Comparison of ENCODE assay signal across 2 cellular contexts in genomic region chr22:39621826-39622225, GRCh38.
A peak's percentile ranks its signal among the peaks of the same experiment; 100 is the strongest.
TF ChIP-seq lines count a peak whose summit lies in the region.

No MANE protein-coding gene starts in this region.

TF ChIP-seq in HEK293, 187 proteins besides CTCF, POLR2A, EP300 and RAD21 (continued from another document):
- TF ChIP-seq REST (tag by site-specific recombination; IDR thresholded peaks at IDR 0.05) (no peak), ZNF404 (tag by site-specific recombination; IDR thresholded peaks at IDR 0.05) (no peak), ZNF768 (tag by site-specific recombination; IDR thresholded peaks at IDR 0.05) (peak; percentile 79; the same call in 1 of the 2 replicates), ZNF580 (tag by site-specific recombination; IDR thresholded peaks at IDR 0.05) (no peak), ZNF214 (tag by site-specific recombination; IDR thresholded peaks at IDR 0.05; ENCODE audit: borderline replicate concordance) (no peak)

TF ChIP-seq in K562, 482 proteins besides CTCF, POLR2A, EP300 and RAD21 (continued from another document):
- TF ChIP-seq ZBTB7A (IDR thresholded peaks at IDR 0.05; ENCODE audit: borderline replicate concordance, control insufficient read depth, low read depth, low read length) (0 out of 2 replicates have a peak, but pooled peaks have one; percentile 13), FIP1L1 (IDR thresholded peaks at IDR 0.05; ENCODE audit: low read depth, low read length, poor library complexity, severe bottlenecking) (no peak), PCBP1 (IDR thresholded peaks at IDR 0.05; ENCODE audit: low read depth, low read length, poor library complexity, severe bottlenecking) (no peak), GMEB1 (CRISPR knock-in tag; IDR thresholded peaks at IDR 0.05) (no peak)
